ENCODE assay signal across 17 cellular contexts in the genomic region with DNA sequence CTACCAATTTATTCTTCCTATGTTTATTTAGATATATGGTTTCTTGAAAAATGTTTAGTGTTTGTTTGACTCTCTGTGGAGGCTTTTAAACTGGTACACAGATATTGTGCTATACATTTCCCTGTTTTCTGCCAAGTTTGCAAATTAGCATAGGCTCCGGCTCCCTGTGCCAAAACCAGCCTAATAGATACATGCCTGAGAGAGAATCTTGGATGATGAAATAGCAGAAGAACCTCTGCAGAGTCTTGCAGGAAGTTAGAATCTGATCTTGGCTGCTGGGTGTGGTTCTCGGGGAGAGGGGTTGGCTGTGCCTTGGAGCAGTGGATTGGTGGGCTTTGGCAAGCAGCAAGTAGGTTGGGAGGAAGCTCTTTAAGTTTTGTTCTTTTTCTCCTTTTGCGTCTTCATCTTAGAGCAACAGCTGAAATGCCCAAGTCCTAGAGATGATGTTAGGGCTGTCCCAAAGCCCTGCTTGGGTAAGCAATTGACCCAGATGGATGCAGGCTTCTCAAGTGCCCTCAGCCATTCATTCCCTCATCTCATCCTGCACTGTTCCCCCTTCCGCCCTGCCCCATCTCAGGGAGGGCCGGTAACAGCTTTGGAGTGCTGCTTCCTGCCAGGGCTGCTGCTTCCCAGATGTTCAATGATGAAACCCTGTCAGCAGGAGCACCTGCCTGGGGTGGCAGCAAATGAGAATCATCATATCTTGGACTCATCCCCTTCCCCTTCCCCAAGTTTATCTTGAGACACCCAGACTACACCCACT. TPM values are rescaled to one million over a fixed set of nuclear protein-coding genes. Genes with fewer than 3 reads are reported as not detected.
"Had no signal": no experiment of that assay in that cellular context is flagged by ENCODE, and none has a peak within 500 bp of the region (broad histone marks: within the 10 kb centered on the region; RNA-seq: fewer than 3 reads in every experiment).

No MANE protein-coding gene starts in this region.

- ATAC-seq: activated CD4-positive, alpha-beta T cell treated with anti-CD3 and anti-CD28 coated beads for 36 hours; activated CD8-positive, alpha-beta T cell treated with anti-CD3 and anti-CD28 coated beads, Interleukin-2, amount 10 ng/mL, durations not matched to agents 7 days and 5 days; foreskin keratinocyte; sciatic nerve; stimulated activated naive B cell treated with anti-CD40 and anti-IgM and Interleukin-4, amounts not matched to agents 10 μg/mL and 1 μg/mL and 100 μg/mL, for 72 hours had no signal

- H3K27me3 ChIP-seq: tibial nerve had no signal

- H3K4me1 ChIP-seq: foreskin keratinocyte, tibial nerve had no signal

- H3K36me3 ChIP-seq: adrenal gland, spleen, tibial nerve, WERI-Rb-1 had no signal

- H3K27ac ChIP-seq: adrenal gland, foreskin keratinocyte, spleen, tibial nerve, WERI-Rb-1 had no signal

- H3K9me3 ChIP-seq: adrenal gland, spleen, tibial nerve had no signal

- DNase-seq: activated CD4-positive, alpha-beta T cell treated with anti-CD3 and anti-CD28 coated beads for 36 hours; activated CD8-positive, alpha-beta memory T cell treated with anti-CD3 and anti-CD28 coated beads, Interleukin-2, amount 50 U/mL, for 48 hours; activated CD8-positive, alpha-beta T cell treated with anti-CD3 and anti-CD28 coated beads, Interleukin-2, amount 10 ng/mL, durations not matched to agents 7 days and 5 days; activated naive CD4-positive, alpha-beta T cell treated with Interleukin-2 at 50 U/mL for 16 hours; adrenal gland; erythroblast; foreskin keratinocyte; mesenchymal stem cell; occipital lobe; spleen; stimulated activated CD4-positive, alpha-beta T cell treated with anti-CD3 and anti-CD28 coated beads, Interleukin-2, amount 100 ng/mL, for 24 hours; stimulated activated naive B cell treated with anti-CD40 and anti-IgM and Interleukin-4, amounts not matched to agents 10 μg/mL and 1 μg/mL and 100 μg/mL, for 72 hours; WERI-Rb-1 had no signal

- H3K4me3 ChIP-seq: adrenal gland, spleen, tibial nerve had no signal

RNA-seq across cellular contexts. Expression of a gene that starts 9.3 kb away (rescaled TPM):
- total RNA-seq: activated CD4-positive, alpha-beta T cell treated with anti-CD3 and anti-CD28 coated beads for 36 hours; activated CD8-positive, alpha-beta T cell treated with anti-CD3 and anti-CD28 coated beads, Interleukin-2, amount 10 ng/mL, durations not matched to agents 7 days and 5 days; foreskin keratinocyte; occipital lobe had no signal
- polyA plus RNA-seq: foreskin keratinocyte had no signal

RNA-seq across cellular contexts. Expression of a gene that starts 46.7 kb away (rescaled TPM):
- total RNA-seq: activated CD4-positive, alpha-beta T cell treated with anti-CD3 and anti-CD28 coated beads for 36 hours; activated CD8-positive, alpha-beta T cell treated with anti-CD3 and anti-CD28 coated beads, Interleukin-2, amount 10 ng/mL, durations not matched to agents 7 days and 5 days; adrenal gland; foreskin keratinocyte; occipital lobe; progenitor cell of endocrine pancreas; sciatic nerve; spleen; subcutaneous adipose tissue; tibial nerve had no signal
- polyA plus RNA-seq: adrenal gland, foreskin keratinocyte, spleen had no signal
